In the genomic region with DNA sequence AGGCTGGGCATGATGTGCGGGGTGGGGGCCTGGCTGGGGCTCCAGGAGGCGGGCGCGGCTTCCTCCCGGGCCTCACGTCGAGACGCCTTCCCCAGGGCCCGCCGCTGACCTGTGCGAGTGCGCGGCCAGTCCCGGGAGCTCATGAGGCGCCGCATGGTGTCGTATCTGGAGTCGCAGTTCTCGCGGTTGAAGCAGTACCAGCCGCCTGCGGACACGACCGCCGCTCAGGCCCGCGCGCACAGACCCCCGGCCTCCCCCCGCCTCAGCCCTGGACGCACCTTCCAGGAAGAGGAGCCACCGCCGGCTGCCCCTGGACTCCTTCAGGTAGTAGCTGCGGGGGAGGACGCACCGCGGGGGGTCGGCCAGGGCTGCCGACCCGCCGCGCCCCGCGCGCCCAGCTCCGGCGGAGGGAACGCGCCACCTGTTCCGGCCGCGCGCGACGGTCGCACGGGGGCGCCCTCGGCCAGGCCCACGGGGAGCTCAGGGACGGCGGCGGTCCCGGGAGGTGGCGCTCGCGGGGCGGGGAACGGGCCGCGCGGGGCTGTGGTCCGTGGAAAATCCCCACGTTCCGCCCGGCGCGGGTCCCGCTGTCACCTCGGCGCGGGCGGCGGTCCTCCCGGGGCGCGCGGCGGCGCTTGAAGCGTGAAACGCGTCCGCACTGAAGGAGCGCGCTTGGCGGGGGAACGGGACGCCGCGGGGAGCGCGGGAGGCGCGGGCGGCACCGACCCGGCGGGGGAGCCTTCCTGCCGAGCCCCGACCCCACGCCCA, we compare ENCODE assay signal across 8 cellular contexts. TPM values are rescaled to one million over a fixed set of nuclear protein-coding genes. Genes with fewer than 3 reads are reported as not detected.
A peak's percentile ranks its signal among the peaks of the same experiment; 100 is the strongest.
DNase-seq lines count a peak whose midpoint lies in the region; ATAC-seq and TF ChIP-seq lines count a peak whose summit lies in the region.

No MANE protein-coding gene starts in this region.

- H3K36me3 Mint-ChIP-seq in activated B cell treated with CpG ODN at 0.5 μM for 24 hours (ENCODE audit: low read depth), result no peaks in the 10 kb centered on the region

- peak; percentile 24 for DNase-seq in DMS153 treated with DMSO at 0.1 percent for 48 hours (lab: John Stamatoyannopoulos, UW; ENCODE audit: unreplicated experiment)
- no peak for DNase-seq in DMS153 (lab: John Stamatoyannopoulos, UW)
- DNase-seq in LNCaP clone FGC (ENCODE audit: low read depth), result no peak
- peak; percentile 90 for DNase-seq in activated B cell treated with CpG ODN at 0.5 μM for 24 hours
- DNase-seq in cardiac fibroblast (ENCODE audit: low read depth in 2 of 2), result peak; percentile 35 to 56
- peak; percentile 84 for DNase-seq in left lobe of liver (ENCODE audit: low spot score)
- peak; percentile 75 to 86 for DNase-seq in stimulated activated CD4-positive, alpha-beta T cell treated with anti-CD3 and anti-CD28 coated beads, Interleukin-4, amount 100 ng/mL, for 4 hours

- TF ChIP-seq CTCF in LNCaP clone FGC (IDR thresholded peaks at IDR 0.05; ENCODE audit: control insufficient read depth, extremely low read depth, insufficient read depth) (peak; percentile 100), activated B cell treated with CpG ODN at 0.5 μM for 24 hours (IDR thresholded peaks at IDR 0.05) (peak; percentile 20), cardiac fibroblast (IDR thresholded peaks at IDR 0.05; ENCODE audit: low read depth, low read length) (no peak)

- H3K27ac Mint-ChIP-seq in activated B cell treated with CpG ODN at 0.5 μM for 24 hours, result no peak overlapping the region

- POLR2A ChIA-PET in activated B cell treated with CpG ODN at 0.5 μM for 24 hours (lab: Charles Lee), result interaction anchor here (0.6 to 1.4 kb wide), 10 partner anchors 8 to 757 kb away, joined by 3 to 11 read pairs (median 4); partner anchors contain the start of genes ASPSCR1, CENPX, DCXR and FN3KRP

- CTCF ChIA-PET in activated B cell treated with CpG ODN at 0.5 μM for 24 hours (lab: Charles Lee), result interaction anchor here (0.5 to 2.0 kb wide), 27 partner anchors 8 to 440 kb away, joined by 3 to 59 read pairs (median 4); partner anchors contain the start of genes ASPSCR1, CENPX, DCXR and GPS1

- H3K9me3 Mint-ChIP-seq in activated B cell treated with CpG ODN at 0.5 μM for 24 hours, result no peaks in the 10 kb centered on the region

- H3K4me3 ChIP-seq in LNCaP clone FGC (ENCODE audit: low read depth, low read length), result peak overlapping the region; percentile 34
- no peak overlapping the region for H3K4me3 ChIP-seq in cardiac fibroblast (replicated peaks in 1 of 2; ENCODE audit: low read depth in 2 of 2, low read length in 2 of 2)

- peaks cover 4% of the 10 kb centered on the region for H3K4me1 Mint-ChIP-seq in activated B cell treated with CpG ODN at 0.5 μM for 24 hours

- H3K27me3 Mint-ChIP-seq in activated B cell treated with CpG ODN at 0.5 μM for 24 hours, result peaks cover 25% of the 10 kb centered on the region

- no peak overlapping the region for H3K4me3 Mint-ChIP-seq in activated B cell treated with CpG ODN at 0.5 μM for 24 hours

- intact Hi-C loops in activated B cell treated with CpG ODN at 0.5 μM for 24 hours (cut with micrococcal nuclease), result loop anchor here (1.0 to 5.0 kb wide), 3 partner anchors 62 to 194 kb away; partner anchors contain the start of gene FASN

- ATAC-seq in activated B cell treated with CpG ODN at 0.5 μM for 24 hours (ENCODE audit: low read depth) (peak; percentile 95), left lobe of liver (peak; percentile 89), GM19463 (IDR thresholded peaks at IDR 0.05; ENCODE audit: unreplicated experiment) (no peak)

RNA-seq across cellular contexts. Expression of gene NOTUM, which starts 1.4 kb away (rescaled TPM):
- 0.22 TPM in 1 of 2 replicates, not detected in the other for total RNA-seq in activated B cell treated with CpG ODN at 0.5 μM for 24 hours
- 4.2 TPM for total RNA-seq in left lobe of liver

RNA-seq across cellular contexts. Expression of gene MYADML2, which starts 12.5 kb away (rescaled TPM):
- not detected in 2 replicates for total RNA-seq in activated B cell treated with CpG ODN at 0.5 μM for 24 hours
- not detected for total RNA-seq in left lobe of liver

RNA-seq across cellular contexts. Expression of gene ASPSCR1, which starts 17.9 kb away (rescaled TPM):
- total RNA-seq in activated B cell treated with CpG ODN at 0.5 μM for 24 hours (40.0 and 50.0 TPM in 2 replicates), left lobe of liver (62.9 TPM)

RNA-seq across cellular contexts. Expression of gene PYCR1, which starts 22.4 kb away (rescaled TPM):
- total RNA-seq in activated B cell treated with CpG ODN at 0.5 μM for 24 hours (28.5 and 37.2 TPM in 2 replicates), left lobe of liver (5.2 TPM)

RNA-seq across cellular contexts. Expression of gene MAFG, which starts 32.0 kb away (rescaled TPM):
- total RNA-seq in activated B cell treated with CpG ODN at 0.5 μM for 24 hours (27.9 and 30.7 TPM in 2 replicates), left lobe of liver (12.6 TPM)

Comparison
In these comparisons a context has a peak if more than half of its experiments do, and no peak if none do; other contexts are left out.
1. DNase-seq: peak in DMS153 treated with DMSO at 0.1 percent for 48 hours (single experiment), activated B cell treated with CpG ODN at 0.5 μM for 24 hours (single experiment), cardiac fibroblast (2 of 2), left lobe of liver (single experiment) and stimulated activated CD4-positive, alpha-beta T cell treated with anti-CD3 and anti-CD28 coated beads, Interleukin-4, amount 100 ng/mL, for 4 hours (2 of 2); none in DMS153 (single experiment) and LNCaP clone FGC (single experiment).